16 cellular contexts compared by ENCODE assay signal in genomic region chr11:1459219-1459575, GRCh38. TPM values are rescaled to one million over a fixed set of nuclear protein-coding genes. Genes with fewer than 3 reads are reported as not detected.
DNase-seq lines count a peak whose midpoint lies in the region; ATAC-seq and TF ChIP-seq lines count a peak whose summit lies in the region.
"Had no signal": no experiment of that assay in that cellular context is flagged by ENCODE, and none has a peak within 500 bp of the region (broad histone marks: within the 10 kb centered on the region; RNA-seq: fewer than 3 reads in every experiment).

No MANE protein-coding gene starts in this region.

- ATAC-seq in HG02623 (IDR thresholded peaks at IDR 0.05; ENCODE audit: unreplicated experiment) = no peak
- ATAC-seq in stimulated activated naive B cell treated with anti-CD40 and anti-IgM and Interleukin-4, amounts not matched to agents 10 μg/mL and 1 μg/mL and 100 μg/mL, for 72 hours (replicated peaks) = no peak

- H3K4me3 ChIP-seq in rectal smooth muscle tissue (ENCODE audit: low read length) (no peak overlapping the region), urinary bladder (ENCODE audit: low read depth, low read length) (no peak overlapping the region)
- H3K4me3 ChIP-seq: adrenal gland, BLaER1, lung had no signal

- WGBS in urinary bladder = 76% methylated on average over 14 of the region's 14 CpGs

- peaks cover 4% of the 10 kb centered on the region for H3K4me1 Mint-ChIP-seq in glutamatergic neuron (ENCODE audit: low read depth, unreplicated experiment)
- H3K4me1 Mint-ChIP-seq in stimulated activated naive B cell treated with anti-CD40 and anti-IgM and Interleukin-4, amounts not matched to agents 10 μg/mL and 1 μg/mL and 100 μg/mL, for 72 hours = no peaks in the 10 kb centered on the region

- DNase-seq in SHP77 treated with DMSO at 0.1 percent for 48 hours (lab: John Stamatoyannopoulos, UW) (peak; percentile 6), SHP77 (lab: John Stamatoyannopoulos, UW) (no peak), glutamatergic neuron (no peak), NCI-H69 (lab: John Stamatoyannopoulos, UW) (no peak)
- DNase-seq in stimulated activated naive B cell treated with anti-CD40 and anti-IgM and Interleukin-4, amounts not matched to agents 10 μg/mL and 1 μg/mL and 100 μg/mL, for 72 hours = no peak
- DNase-seq: activated CD4-positive, alpha-beta T cell treated with anti-CD3 and anti-CD28 coated beads, Interleukin-2, amount 50 U/mL, for 1 hour; activated CD8-positive, alpha-beta memory T cell treated with anti-CD3 and anti-CD28 coated beads, Interleukin-2, amount 50 U/mL, for 48 hours; activated effector memory CD4-positive, alpha-beta T cell treated with anti-CD3 and anti-CD28 coated beads, Interleukin-2, amount 50 U/mL, for 16 hours; naive thymus-derived CD4-positive, alpha-beta T cell; T-helper 1 cell had no signal

- H3K9ac ChIP-seq in rectal smooth muscle tissue (ENCODE audit: low read length) = no peak overlapping the region
- H3K9ac ChIP-seq: BLaER1 had no signal

- H3K27ac Mint-ChIP-seq in glutamatergic neuron (ENCODE audit: unreplicated experiment) = peak overlapping the region; percentile 75
- no peak overlapping the region for H3K27ac Mint-ChIP-seq in stimulated activated naive B cell treated with anti-CD40 and anti-IgM and Interleukin-4, amounts not matched to agents 10 μg/mL and 1 μg/mL and 100 μg/mL, for 72 hours
- H3K27ac Mint-ChIP-seq: naive thymus-derived CD4-positive, alpha-beta T cell had no signal

- no peaks in the 10 kb centered on the region for H3K36me3 Mint-ChIP-seq in glutamatergic neuron (ENCODE audit: unreplicated experiment)
- H3K36me3 Mint-ChIP-seq in stimulated activated naive B cell treated with anti-CD40 and anti-IgM and Interleukin-4, amounts not matched to agents 10 μg/mL and 1 μg/mL and 100 μg/mL, for 72 hours = peaks cover 2 to 3% of the 10 kb centered on the region in 2 donors
- H3K36me3 Mint-ChIP-seq: naive thymus-derived CD4-positive, alpha-beta T cell had no signal

- H3K4me1 ChIP-seq in rectal smooth muscle tissue (ENCODE audit: control insufficient read depth, insufficient read depth, low read length) = peaks cover 20% of the 10 kb centered on the region
- no peaks in the 10 kb centered on the region for H3K4me1 ChIP-seq in urinary bladder (ENCODE audit: insufficient read depth)

- H3K9me3 Mint-ChIP-seq in glutamatergic neuron (ENCODE audit: unreplicated experiment) = peaks cover 14% of the 10 kb centered on the region
- H3K9me3 Mint-ChIP-seq in stimulated activated naive B cell treated with anti-CD40 and anti-IgM and Interleukin-4, amounts not matched to agents 10 μg/mL and 1 μg/mL and 100 μg/mL, for 72 hours = no peaks in the 10 kb centered on the region
- H3K9me3 Mint-ChIP-seq: naive thymus-derived CD4-positive, alpha-beta T cell had no signal

- H3K27ac ChIP-seq in rectal smooth muscle tissue (ENCODE audit: low read depth, low read length) = peak overlapping the region; percentile 89
- peak overlapping the region; percentile 84 for H3K27ac ChIP-seq in urinary bladder (ENCODE audit: low read depth)
- H3K27ac ChIP-seq: BLaER1 had no signal

- H3K36me3 ChIP-seq in rectal smooth muscle tissue (ENCODE audit: control insufficient read depth, insufficient read depth, low read length) = no peaks in the 10 kb centered on the region
- no peaks in the 10 kb centered on the region for H3K36me3 ChIP-seq in urinary bladder (ENCODE audit: insufficient read depth)
- H3K36me3 ChIP-seq: adrenal gland had no signal

- no peak for TF ChIP-seq CTCF in glutamatergic neuron (IDR thresholded peaks at IDR 0.05; ENCODE audit: partially characterized antibody, unreplicated experiment)

- H3K4me3 Mint-ChIP-seq in glutamatergic neuron (ENCODE audit: unreplicated experiment) = no peak overlapping the region
- H3K4me3 Mint-ChIP-seq in stimulated activated naive B cell treated with anti-CD40 and anti-IgM and Interleukin-4, amounts not matched to agents 10 μg/mL and 1 μg/mL and 100 μg/mL, for 72 hours = no peak overlapping the region
- H3K4me3 Mint-ChIP-seq: naive thymus-derived CD4-positive, alpha-beta T cell had no signal

- H3K27me3 ChIP-seq in rectal smooth muscle tissue (ENCODE audit: control insufficient read depth, insufficient read depth, low read length) = no peaks in the 10 kb centered on the region
- H3K27me3 ChIP-seq: adrenal gland, BLaER1 had no signal

- H3K27me3 Mint-ChIP-seq in glutamatergic neuron (ENCODE audit: unreplicated experiment) = peaks cover 22% of the 10 kb centered on the region
- H3K27me3 Mint-ChIP-seq in stimulated activated naive B cell treated with anti-CD40 and anti-IgM and Interleukin-4, amounts not matched to agents 10 μg/mL and 1 μg/mL and 100 μg/mL, for 72 hours = no peaks in the 10 kb centered on the region
- H3K27me3 Mint-ChIP-seq: naive thymus-derived CD4-positive, alpha-beta T cell had no signal

RNA-seq across cellular contexts. Expression of gene MOB2, which starts 27.4 kb away (rescaled TPM):
- total RNA-seq in glutamatergic neuron (ENCODE audit: unreplicated experiment) (29.0 TPM), urinary bladder (27.5 TPM)
- 120 TPM for polyA plus RNA-seq in urinary bladder
